Comparison of ENCODE assay signal across 8 cellular contexts in the genomic region with DNA sequence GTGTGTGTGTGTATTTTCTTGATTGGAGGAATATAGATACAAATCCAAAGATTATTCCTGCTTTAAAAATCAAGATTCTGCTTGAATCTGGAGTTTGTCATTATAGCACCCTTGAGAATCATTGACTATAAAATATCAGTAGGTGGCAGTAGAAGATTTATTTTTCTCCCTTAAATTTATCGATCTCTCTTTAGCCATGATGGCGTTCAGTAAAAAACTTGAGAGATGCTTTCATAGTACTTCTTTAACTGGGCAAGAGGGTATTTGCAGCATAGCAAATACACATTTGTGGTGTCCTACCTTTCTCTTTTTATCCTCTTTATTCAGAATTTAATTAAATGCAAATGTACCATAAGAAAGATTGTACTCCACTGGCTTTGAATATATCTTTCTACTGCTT.
DNase-seq lines count a peak whose midpoint lies in the region; ATAC-seq and FAIRE-seq lines count a peak whose summit lies in the region.

No MANE protein-coding gene starts in this region.

- FAIRE-seq in G401.6 (lab: Jason Lieb, UNC), result peak; percentile 79

- DNase-seq in NCI-H774 (lab: John Stamatoyannopoulos, UW), result peak; percentile 35
- DNase-seq in cerebellum (ENCODE audit: low spot score), result peak; percentile 35
- peak; percentile 40 for DNase-seq in medulla oblongata (ENCODE audit: extremely low spot score)
- no peak for DNase-seq in T1000 (lab: John Stamatoyannopoulos, UW)
- no peak for DNase-seq in GDM1 (lab: John Stamatoyannopoulos, UW)

- peak; percentile 66 for ATAC-seq in HG02840 (IDR thresholded peaks at IDR 0.05; ENCODE audit: low FRiP score, unreplicated experiment)
- no peak for ATAC-seq in GM18517 (IDR thresholded peaks at IDR 0.05; ENCODE audit: unreplicated experiment)

Comparison
In these comparisons a context has a peak if more than half of its experiments do, and no peak if none do; other contexts are left out.
1. DNase-seq: peak in NCI-H774 (single experiment), cerebellum (single experiment) and medulla oblongata (single experiment); none in T1000 (single experiment) and GDM1 (single experiment).